ENCODE assay signal across 11 cellular contexts in the genomic region with DNA sequence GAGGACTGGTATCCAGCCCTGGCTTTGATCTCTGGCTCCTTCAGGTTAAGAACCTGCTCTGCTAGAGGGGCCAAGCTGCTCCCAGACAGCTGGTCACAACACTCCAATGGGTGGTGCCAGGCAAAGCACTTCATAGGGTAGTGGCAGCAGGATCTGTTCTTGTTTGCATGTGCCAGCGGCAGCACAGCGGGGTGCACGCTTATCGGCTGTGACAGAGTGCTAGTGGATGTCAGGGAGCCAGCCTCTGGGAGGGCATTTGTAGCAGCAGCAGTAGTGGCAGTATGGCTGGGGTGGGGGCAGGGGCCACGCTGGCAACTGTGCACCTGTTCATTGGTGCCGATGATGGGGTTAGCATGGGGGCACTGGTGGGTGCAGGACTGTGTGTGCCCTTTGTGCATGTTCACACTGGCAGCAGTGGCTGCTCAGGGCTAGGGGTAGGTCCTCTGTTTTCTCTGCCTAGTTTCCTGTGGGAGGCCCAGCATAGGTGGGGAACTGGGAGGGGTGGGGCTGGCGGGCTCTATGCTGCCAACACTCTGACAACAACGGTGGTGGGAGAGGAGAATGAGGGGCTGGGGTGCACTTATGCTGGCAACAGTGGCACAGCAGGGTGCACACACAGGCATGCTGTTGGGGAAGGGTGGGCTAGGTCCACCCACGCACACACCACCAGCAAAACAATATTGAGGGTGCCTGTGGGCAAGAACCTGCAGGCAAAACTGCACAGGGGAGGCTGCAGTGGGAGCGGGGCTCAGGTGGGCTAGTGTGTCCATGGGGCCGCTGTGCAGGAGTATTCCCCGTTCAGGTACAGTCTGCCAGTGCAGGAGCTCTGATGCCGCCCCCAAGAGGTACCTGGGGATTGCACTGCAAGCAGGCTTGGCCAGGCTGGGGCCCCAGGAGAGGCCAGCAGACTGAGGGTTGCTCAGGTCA. TPM values are rescaled to one million over a fixed set of nuclear protein-coding genes. Genes with fewer than 3 reads are reported as not detected.
A peak's percentile ranks its signal among the peaks of the same experiment; 100 is the strongest.
DNase-seq lines count a peak whose midpoint lies in the region; ATAC-seq, FAIRE-seq and TF ChIP-seq lines count a peak whose summit lies in the region.
"Had no signal": no experiment of that assay in that cellular context is flagged by ENCODE, and none has a peak within 500 bp of the region (broad histone marks: within the 10 kb centered on the region; RNA-seq: fewer than 3 reads in every experiment).

No MANE protein-coding gene starts in this region.

- no peak for TF ChIP-seq CTCF in right atrium auricular region (IDR thresholded peaks at IDR 0.05)
- no peak for TF ChIP-seq CTCF in thyroid gland (IDR thresholded peaks at IDR 0.05)
- no peak for TF ChIP-seq CTCF in coronary artery (IDR thresholded peaks at IDR 0.05)

- H3K4me1 ChIP-seq in right atrium auricular region: peaks cover 0 to 11% of the 10 kb centered on the region in 2 donors
- H3K4me1 ChIP-seq in thyroid gland: peaks cover 0 to 10% of the 10 kb centered on the region in 2 donors
- H3K4me1 ChIP-seq in small intestine (ENCODE audit: control insufficient read depth in 2 of 2, insufficient read depth in 1 of 2, low read depth in 1 of 2, low read length in 1 of 2): no peaks in the 10 kb centered on the region

- H3K36me3 ChIP-seq in right atrium auricular region (peaks cover 65% of the 10 kb centered on the region), thyroid gland (peaks cover 13 to 21% of the 10 kb centered on the region in 2 donors), small intestine (ENCODE audit: control insufficient read depth in 2 of 2, insufficient read depth in 2 of 2, low read length in 2 of 2) (peaks cover 2 to 18% of the 10 kb centered on the region in 2 donors)

- H3K4me3 ChIP-seq in right atrium auricular region (no peak overlapping the region), thyroid gland (replicated peaks in 1 of 3) (no peak overlapping the region), coronary artery (no peak overlapping the region), small intestine (ENCODE audit: low read depth in 1 of 2, low read length in 2 of 2) (no peak overlapping the region)
- H3K4me3 ChIP-seq: Peyer's patch had no signal

- WGBS in thyroid gland, 2 donors: 58 to 77% methylated on average over 9 to 10 of the region's 13 CpGs
- WGBS in small intestine, 3 donors: 85 to 91% (median 89%) methylated on average over 13 of the region's 13 CpGs

- H3K27ac ChIP-seq in right atrium auricular region (no peak overlapping the region), thyroid gland (no peak overlapping the region), coronary artery (no peak overlapping the region), small intestine (ENCODE audit: low read depth in 1 of 2, low read length in 1 of 2) (no peak overlapping the region)
- H3K27ac ChIP-seq: Peyer's patch had no signal

- H3K9me3 ChIP-seq in right atrium auricular region: peaks cover 11 to 23% of the 10 kb centered on the region in 2 donors
- no peaks in the 10 kb centered on the region for H3K9me3 ChIP-seq in thyroid gland
- no peaks in the 10 kb centered on the region for H3K9me3 ChIP-seq in small intestine (ENCODE audit: control insufficient read depth, low read depth)

- FAIRE-seq in small intestine (lab: Jason Lieb, UNC) (no peak), GM12891 (lab: Jason Lieb, UNC) (no peak)
- FAIRE-seq: colon, TTC549 had no signal

- TF ChIP-seq POLR2A in thyroid gland (IDR thresholded peaks at IDR 0.05): no peak
- no peak for TF ChIP-seq POLR2A in GM12891 (IDR thresholded peaks at IDR 0.05; ENCODE audit: low read depth, low read length)

- no peaks in the 10 kb centered on the region for H3K27me3 ChIP-seq in right atrium auricular region
- H3K27me3 ChIP-seq in thyroid gland: no peaks in the 10 kb centered on the region
- no peaks in the 10 kb centered on the region for H3K27me3 ChIP-seq in small intestine (ENCODE audit: control insufficient read depth in 2 of 2, insufficient read depth in 2 of 2, low read length in 2 of 2)
- H3K27me3 ChIP-seq: Peyer's patch had no signal

- intact Hi-C loops in Right ventricle myocardium superior (cut with DNase I) (no loop called here), thyroid gland (cut with DNase I) (no loop called here)

- ATAC-seq in Right ventricle myocardium superior (ENCODE audit: poor library complexity): peak; percentile 69

- DNase-seq in Right ventricle myocardium superior: no peak
- no peak for DNase-seq in right atrium auricular region (ENCODE audit: low spot score)
- peak; percentile 65 for DNase-seq in NCI-H345 treated with DMSO at 0.1 percent for 48 hours (lab: John Stamatoyannopoulos, UW; ENCODE audit: unreplicated experiment)
- peak; percentile 17 for DNase-seq in effector CD8-positive, alpha-beta T cell (lab: John Stamatoyannopoulos, UW)
- DNase-seq in thyroid gland: peak; percentile 55 to 78
- DNase-seq in coronary artery (ENCODE audit: low spot score): no peak
- no peak for DNase-seq in small intestine
- no peak for DNase-seq in GM12891 (ENCODE audit: insufficient read length, low spot score)

TF ChIP-seq in GM12891, 5 proteins besides CTCF, POLR2A, EP300 and RAD21:
- TF ChIP-seq PAX5 (IDR thresholded peaks at IDR 0.05; ENCODE audit: insufficient read depth, low read length, severe bottlenecking) (no peak), POU2F2 (IDR thresholded peaks at IDR 0.05; ENCODE audit: low read depth, low read length) (no peak), TAF1 (IDR thresholded peaks at IDR 0.05; ENCODE audit: low read depth, low read length) (no peak), SPI1 (IDR thresholded peaks at IDR 0.05; ENCODE audit: low read depth, low read length) (no peak), POLR2AphosphoS5 (IDR thresholded peaks at IDR 0.05; ENCODE audit: low read depth, low read length) (no peak)

RNA-seq across cellular contexts. Expression of gene AP1M1, which starts 19.3 kb away (rescaled TPM):
- total RNA-seq in Right ventricle myocardium superior (35.6 TPM), right atrium auricular region (10 to 100 TPM; 54.8 to 70.2 TPM), thyroid gland (10 to 100 TPM; 52.0 to 83.0 (median 56.3) TPM)
- 10 to 100 TPM; 29.7 to 97.8 (median 84.1) TPM for polyA plus RNA-seq in small intestine
- 49.4 TPM for polyA plus RNA-seq in GM12891 (2012; ENCODE audit: low read depth, missing spikeins)

RNA-seq across cellular contexts. Expression of gene FAM32A, which starts 31.8 kb away (rescaled TPM):
- total RNA-seq in Right ventricle myocardium superior: 33.9 TPM
- 10 to 100 TPM; 56.8 to 61.7 TPM for total RNA-seq in right atrium auricular region
- total RNA-seq in thyroid gland: 10 to 100 TPM; 67.9 to 93.9 (median 87.9) TPM
- 100 to 1,000 TPM in 2 of 3 donors, 10 to 100 TPM in 1; 82.3 to 205 (median 195) TPM for polyA plus RNA-seq in small intestine
- polyA plus RNA-seq in GM12891 (2012; ENCODE audit: low read depth, missing spikeins): 51.4 TPM

RNA-seq across cellular contexts. Expression of gene CIB3, which starts 43.7 kb away (rescaled TPM):
- total RNA-seq in Right ventricle myocardium superior (not detected), right atrium auricular region (not detected), thyroid gland (not detected)
- not detected for polyA plus RNA-seq in small intestine
- polyA plus RNA-seq in GM12891 (2012; ENCODE audit: low read depth, missing spikeins): not detected
- total RNA-seq: Peyer's patch had no signal

Comparison
In these comparisons a context has a peak if more than half of its experiments do, and no peak if none do; other contexts are left out.
1. DNase-seq: peak in NCI-H345 treated with DMSO at 0.1 percent for 48 hours (single experiment), effector CD8-positive, alpha-beta T cell (single experiment) and thyroid gland (2 of 2); none in Right ventricle myocardium superior (single experiment), right atrium auricular region (single experiment), coronary artery (single experiment), small intestine (single experiment) and GM12891 (single experiment).